8 cellular contexts compared by ENCODE assay signal in the genomic region with DNA sequence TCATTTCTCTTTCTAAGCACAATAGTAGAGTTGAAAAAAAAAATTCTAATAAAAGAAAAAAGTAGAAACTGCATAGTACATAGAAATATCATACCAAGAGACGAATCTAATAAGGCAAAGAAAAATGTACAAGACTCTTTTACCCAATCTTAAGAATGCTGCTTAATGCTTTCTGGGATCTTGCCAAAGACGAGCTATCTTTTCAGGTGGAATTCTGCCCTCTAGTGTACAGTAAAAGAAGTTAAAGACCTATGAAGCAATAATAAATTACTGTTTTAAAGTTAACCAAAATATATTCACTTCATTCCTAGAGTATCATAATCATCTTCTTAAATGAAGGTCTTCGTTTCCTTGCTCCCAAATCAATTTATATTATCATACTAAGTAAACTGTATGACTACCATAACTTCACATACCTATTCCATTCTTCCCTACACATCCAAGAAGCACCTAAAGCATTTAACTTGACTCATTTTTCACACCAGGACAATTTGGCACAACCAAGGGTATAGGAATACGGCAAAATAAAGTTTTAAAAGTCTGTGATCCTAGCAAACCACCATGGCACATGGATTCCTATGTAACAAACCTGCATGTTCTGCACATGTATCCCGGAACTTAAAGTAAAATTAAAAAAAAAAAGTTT. TPM values are rescaled to one million over a fixed set of nuclear protein-coding genes. Genes with fewer than 3 reads are reported as not detected.
DNase-seq lines count a peak whose midpoint lies in the region; ATAC-seq and TF ChIP-seq lines count a peak whose summit lies in the region.

No MANE protein-coding gene starts in this region.

- H3F3A ChIP-seq in SK-N-SH (replicated peaks; ENCODE audit: insufficient read depth): peaks cover 25% of the 10 kb centered on the region

- intact Hi-C loops in esophagus squamous epithelium (cut with DNase I): loop anchor here (5.0 to 10.0 kb wide), 2 partner anchors 153 to 181 kb away; a partner anchor contains a TSS

- H3K36me3 Mint-ChIP-seq in activated CD8-positive, alpha-beta memory T cell treated with anti-CD3 and anti-CD28 coated beads, Interleukin-2, amount 10 ng/mL, durations not matched to agents 7 days and 5 days: peaks cover 12% of the 10 kb centered on the region

- peak; percentile 76 for TF ChIP-seq CTCF in SK-N-SH (IDR thresholded peaks at IDR 0.05)
- peak; percentile 45 to 85 (median 64) for TF ChIP-seq CTCF in esophagus squamous epithelium (IDR thresholded peaks at IDR 0.05)
- peak; percentile 46 for TF ChIP-seq CTCF in neutrophil (IDR thresholded peaks at IDR 0.05)

- no peak for DNase-seq in activated CD8-positive, alpha-beta memory T cell treated with anti-CD3 and anti-CD28 coated beads, Interleukin-2, amount 10 ng/mL, durations not matched to agents 7 days and 5 days
- DNase-seq in activated CD8-positive, alpha-beta memory T cell treated with anti-CD3 and anti-CD28 coated beads, Interleukin-2, amount 50 U/mL, for 48 hours: no peak
- DNase-seq in NCI-H1092 (lab: John Stamatoyannopoulos, UW): peak; percentile 47
- peak; percentile 49 for DNase-seq in SK-N-SH
- DNase-seq in esophagus squamous epithelium (lab: John Stamatoyannopoulos, UW): no peak
- DNase-seq in stimulated activated CD8-positive, alpha-beta memory T cell treated with anti-CD3 and anti-CD28 coated beads, Interleukin-4, amount 100 ng/mL, for 48 hours: no peak

- WGBS in SK-N-SH (ENCODE audit: low lambda C conversion rate): 24% methylated on average over 5 of the region's 5 CpGs
- 26 to 27% methylated on average over 5 of the region's 5 CpGs for WGBS in esophagus squamous epithelium, 2 donors

- no peaks in the 10 kb centered on the region for H3K9me2 ChIP-seq in SK-N-SH

- ATAC-seq in activated CD8-positive, alpha-beta memory T cell treated with anti-CD3 and anti-CD28 coated beads, Interleukin-2, amount 10 ng/mL, durations not matched to agents 7 days and 5 days: peak; percentile 47
- no peak for ATAC-seq in GM18868 (IDR thresholded peaks at IDR 0.05; ENCODE audit: unreplicated experiment)

- no peak overlapping the region for H3K4me3 Mint-ChIP-seq in activated CD8-positive, alpha-beta memory T cell treated with anti-CD3 and anti-CD28 coated beads, Interleukin-2, amount 10 ng/mL, durations not matched to agents 7 days and 5 days

- peaks cover 11 to 30% of the 10 kb centered on the region in 2 experiments for H3K36me3 ChIP-seq in SK-N-SH (replicated peaks in 1 of 2; ENCODE audit: control insufficient read depth in 1 of 2, insufficient read depth in 2 of 2, low read length in 1 of 2)
- H3K36me3 ChIP-seq in esophagus squamous epithelium: peaks cover 0 to 41% (median 4%) of the 10 kb centered on the region in 3 donors
- peaks cover 9% of the 10 kb centered on the region for H3K36me3 ChIP-seq in neutrophil

- TF ChIP-seq RAD21 in SK-N-SH (IDR thresholded peaks at IDR 0.05; ENCODE audit: low read length): peak; percentile 81

- CTCF ChIA-PET in activated CD8-positive, alpha-beta memory T cell treated with anti-CD3 and anti-CD28 coated beads, Interleukin-2, amount 10 ng/mL, durations not matched to agents 7 days and 5 days (lab: Charles Lee): interaction anchor here (0.6 to 4.4 kb wide), 16 partner anchors 9 to 186 kb away, joined by 3 to 75 read pairs (median 4); a partner anchor contains a TSS
- CTCF ChIA-PET in SK-N-SH (lab: Yijun Ruan, JAX): interaction anchor here (0.6 to 2.2 kb wide), 36 partner anchors 9 to 463 kb away, joined by 3 to 72 read pairs (median 4); no protein-coding TSS in a partner anchor

- no peaks in the 10 kb centered on the region for H3K9me3 Mint-ChIP-seq in activated CD8-positive, alpha-beta memory T cell treated with anti-CD3 and anti-CD28 coated beads, Interleukin-2, amount 10 ng/mL, durations not matched to agents 7 days and 5 days (ENCODE audit: low read depth)

- no peaks in the 10 kb centered on the region for H3K9me3 ChIP-seq in SK-N-SH
- no peaks in the 10 kb centered on the region for H3K9me3 ChIP-seq in esophagus squamous epithelium
- H3K9me3 ChIP-seq in neutrophil: no peaks in the 10 kb centered on the region

- H3K4me1 ChIP-seq in SK-N-SH (ENCODE audit: control insufficient read depth in 1 of 2, insufficient read depth in 2 of 2, low read depth in 1 of 2, low read length in 1 of 2) (peaks cover 0 to 25% of the 10 kb centered on the region in 2 experiments; a peak in 3 of 4 replicates), esophagus squamous epithelium (peaks cover 0 to 48% (median 18%) of the 10 kb centered on the region in 3 donors), neutrophil (ENCODE audit: control insufficient read depth in 1 of 2, insufficient read depth in 1 of 2, low read depth in 1 of 2, low read length in 1 of 2) (peaks cover 11 to 12% of the 10 kb centered on the region in 2 experiments)

- peak overlapping the region; percentile 19 to 68; a peak in 3 of 4 replicates for H3K27ac ChIP-seq in SK-N-SH (ENCODE audit: low read depth in 2 of 2, low read length in 1 of 2)
- no peak overlapping the region for H3K27ac ChIP-seq in esophagus squamous epithelium
- no peak overlapping the region for H3K27ac ChIP-seq in neutrophil

- peaks cover 5% of the 10 kb centered on the region for H3K4me1 Mint-ChIP-seq in activated CD8-positive, alpha-beta memory T cell treated with anti-CD3 and anti-CD28 coated beads, Interleukin-2, amount 10 ng/mL, durations not matched to agents 7 days and 5 days

- H3K9ac ChIP-seq in SK-N-SH: peak overlapping the region; percentile 38; the same call in 1 of the 2 replicates

- no peak overlapping the region; a peak in 1 of 4 replicates for H3K4me3 ChIP-seq in SK-N-SH (ENCODE audit: low read depth in 2 of 2, low read length in 1 of 2)
- no peak overlapping the region for H3K4me3 ChIP-seq in esophagus squamous epithelium
- no peak overlapping the region for H3K4me3 ChIP-seq in neutrophil (ENCODE audit: low read depth in 1 of 2, low read length in 1 of 2)

- no peaks in the 10 kb centered on the region for H3K27me3 ChIP-seq in SK-N-SH (ENCODE audit: insufficient read depth)
- no peaks in the 10 kb centered on the region for H3K27me3 ChIP-seq in esophagus squamous epithelium
- H3K27me3 ChIP-seq in neutrophil: no peaks in the 10 kb centered on the region

- H2AFZ ChIP-seq in SK-N-SH (ENCODE audit: low read depth): 0 out of 2 replicates have a peak overlapping the region, but pooled peaks have one; percentile 0

- TF ChIP-seq EP300 in SK-N-SH (IDR thresholded peaks at IDR 0.05; ENCODE audit: borderline replicate concordance in 1 of 2, low read depth in 1 of 2, low read length in 1 of 2): no peak

- no peak overlapping the region for H3K4me2 ChIP-seq in SK-N-SH

- peaks cover 16% of the 10 kb centered on the region for H3K27me3 Mint-ChIP-seq in activated CD8-positive, alpha-beta memory T cell treated with anti-CD3 and anti-CD28 coated beads, Interleukin-2, amount 10 ng/mL, durations not matched to agents 7 days and 5 days

- POLR2A ChIA-PET in SK-N-SH (lab: Yijun Ruan, JAX): interaction anchor here (1.5 kb wide), 1 partner anchor 152 kb away, joined by 5 read pairs; no protein-coding TSS in a partner anchor

- H3K27ac Mint-ChIP-seq in activated CD8-positive, alpha-beta memory T cell treated with anti-CD3 and anti-CD28 coated beads, Interleukin-2, amount 10 ng/mL, durations not matched to agents 7 days and 5 days: no peak overlapping the region

- no peak for TF ChIP-seq POLR2A in esophagus squamous epithelium (IDR thresholded peaks at IDR 0.05)

- H4K20me1 ChIP-seq in SK-N-SH (ENCODE audit: insufficient read depth): no peaks in the 10 kb centered on the region

- H3K79me2 ChIP-seq in SK-N-SH (ENCODE audit: insufficient read depth): peaks cover 13% of the 10 kb centered on the region; the same call in 1 of the 2 replicates

TF ChIP-seq in SK-N-SH, 30 proteins besides CTCF, POLR2A, EP300 and RAD21:
- peak; percentile 16; the same call in 1 of the 2 replicates for TF ChIP-seq POLR2AphosphoS5 (IDR thresholded peaks at IDR 0.05; ENCODE audit: low read depth, low read length)
- TF ChIP-seq ELF1 (IDR thresholded peaks at IDR 0.05): no peak
- peak; percentile 88 for TF ChIP-seq NFIC (IDR thresholded peaks at IDR 0.05; ENCODE audit: borderline replicate concordance)
- TF ChIP-seq SMC3 (IDR thresholded peaks at IDR 0.05; ENCODE audit: low read depth, low read length): peak; percentile 66

RNA-seq across cellular contexts. Expression of a gene that starts 47.7 kb away (rescaled TPM):
- total RNA-seq in activated CD8-positive, alpha-beta memory T cell treated with anti-CD3 and anti-CD28 coated beads, Interleukin-2, amount 10 ng/mL, durations not matched to agents 7 days and 5 days: 10 to 100 TPM; 31.4 to 44.0 TPM
- polyA plus RNA-seq in SK-N-SH (2012; rRNA removed): 37.9 and 46.0 TPM in 2 replicates
- 60.6 and 90.4 TPM in 2 replicates for polyA plus RNA-seq in SK-N-SH (2012; cell fraction: cytosol; rRNA removed)
- polyA plus RNA-seq in SK-N-SH (2012; cell fraction: nucleus; rRNA removed): 18.4 and 20.5 TPM in 2 replicates
- 10 to 100 TPM; 32.8 to 55.8 (median 45.7) TPM for total RNA-seq in esophagus squamous epithelium

Comparison
In these comparisons a context has a peak if more than half of its experiments do, and no peak if none do; other contexts are left out.
1. DNase-seq: peak in NCI-H1092 (single experiment) and SK-N-SH (single experiment); none in activated CD8-positive, alpha-beta memory T cell treated with anti-CD3 and anti-CD28 coated beads, Interleukin-2, amount 10 ng/mL, durations not matched to agents 7 days and 5 days (single experiment), activated CD8-positive, alpha-beta memory T cell treated with anti-CD3 and anti-CD28 coated beads, Interleukin-2, amount 50 U/mL, for 48 hours (single experiment), esophagus squamous epithelium (single experiment) and stimulated activated CD8-positive, alpha-beta memory T cell treated with anti-CD3 and anti-CD28 coated beads, Interleukin-4, amount 100 ng/mL, for 48 hours (single experiment).
2. H3K27ac ChIP-seq: peak in SK-N-SH (2 of 2); none in esophagus squamous epithelium (0 of 4) and neutrophil (single experiment).
3. Peak in every context shown above with its lines, with median percentiles within 50 percentile points of each other: CTCF ChIP-seq.